In genomic region chr17:50169121-50169764, GRCh38 we compare ENCODE assay signal across 1 cellular context.
TF ChIP-seq lines count a peak whose summit lies in the region.

No MANE protein-coding gene starts in this region.

TF ChIP-seq in GM12878, 131 proteins besides CTCF, POLR2A, EP300 and RAD21 (continued from another document and continues in another):
- TF ChIP-seq REST (IDR thresholded peaks at IDR 0.05; ENCODE audit: low read depth, low read length): no peak
- no peak for TF ChIP-seq KLF5 (IDR thresholded peaks at IDR 0.05; ENCODE audit: partially characterized antibody)
- TF ChIP-seq HDGF (IDR thresholded peaks at IDR 0.05): peak; percentile 44; the same call in 1 of the 2 replicates
- TF ChIP-seq CHD1 (IDR thresholded peaks at IDR 0.05; ENCODE audit: low read depth, low read length): no peak
- no peak for TF ChIP-seq YBX1 (IDR thresholded peaks at IDR 0.05)
- no peak for TF ChIP-seq ATF2 (IDR thresholded peaks at IDR 0.05; ENCODE audit: low read length)
- no peak for TF ChIP-seq ZSCAN29 (IDR thresholded peaks at IDR 0.05)
- no peak for TF ChIP-seq RELA (IDR thresholded peaks at IDR 0.05; ENCODE audit: borderline replicate concordance, partially characterized antibody)
- no peak for TF ChIP-seq SMAD5 (IDR thresholded peaks at IDR 0.05; ENCODE audit: low read depth)
- no peak for TF ChIP-seq ZBTB40 (IDR thresholded peaks at IDR 0.05; ENCODE audit: borderline replicate concordance)
- TF ChIP-seq NR2C1 (IDR thresholded peaks at IDR 0.05): no peak
- TF ChIP-seq, protein P1, sequence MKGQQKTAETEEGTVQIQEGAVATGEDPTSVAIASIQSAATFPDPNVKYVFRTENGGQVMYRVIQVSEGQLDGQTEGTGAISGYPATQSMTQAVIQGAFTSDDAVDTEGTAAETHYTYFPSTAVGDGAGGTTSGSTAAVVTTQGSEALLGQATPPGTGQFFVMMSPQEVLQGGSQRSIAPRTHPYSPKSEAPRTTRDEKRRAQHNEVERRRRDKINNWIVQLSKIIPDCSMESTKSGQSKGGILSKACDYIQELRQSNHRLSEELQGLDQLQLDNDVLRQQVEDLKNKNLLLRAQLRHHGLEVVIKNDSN (IDR thresholded peaks at IDR 0.05; ENCODE audit: borderline replicate concordance, extremely low read length, insufficient read depth, low read depth, low read length): no peak
- peak; percentile 81 for TF ChIP-seq YY1 (IDR thresholded peaks at IDR 0.05; ENCODE audit: low read depth, low read length)
- TF ChIP-seq PAX5 (IDR thresholded peaks at IDR 0.05; ENCODE audit: borderline replicate concordance, low read depth, low read length): no peak
- peak; percentile 67; the same call in 1 of the 2 replicates for TF ChIP-seq IKZF1 (conservative IDR thresholded peaks at IDR 0.05)
- TF ChIP-seq, protein P2, sequence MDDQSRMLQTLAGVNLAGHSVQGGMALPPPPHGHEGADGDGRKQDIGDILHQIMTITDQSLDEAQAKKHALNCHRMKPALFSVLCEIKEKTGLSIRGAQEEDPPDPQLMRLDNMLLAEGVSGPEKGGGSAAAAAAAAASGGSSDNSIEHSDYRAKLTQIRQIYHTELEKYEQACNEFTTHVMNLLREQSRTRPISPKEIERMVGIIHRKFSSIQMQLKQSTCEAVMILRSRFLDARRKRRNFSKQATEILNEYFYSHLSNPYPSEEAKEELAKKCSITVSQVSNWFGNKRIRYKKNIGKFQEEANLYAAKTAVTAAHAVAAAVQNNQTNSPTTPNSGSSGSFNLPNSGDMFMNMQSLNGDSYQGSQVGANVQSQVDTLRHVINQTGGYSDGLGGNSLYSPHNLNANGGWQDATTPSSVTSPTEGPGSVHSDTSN (IDR thresholded peaks at IDR 0.05; ENCODE audit: insufficient replicate concordance, low read depth, low read length): no peak
- TF ChIP-seq NFIC (IDR thresholded peaks at IDR 0.05; ENCODE audit: low read depth, low read length): no peak
- TF ChIP-seq, protein P3, sequence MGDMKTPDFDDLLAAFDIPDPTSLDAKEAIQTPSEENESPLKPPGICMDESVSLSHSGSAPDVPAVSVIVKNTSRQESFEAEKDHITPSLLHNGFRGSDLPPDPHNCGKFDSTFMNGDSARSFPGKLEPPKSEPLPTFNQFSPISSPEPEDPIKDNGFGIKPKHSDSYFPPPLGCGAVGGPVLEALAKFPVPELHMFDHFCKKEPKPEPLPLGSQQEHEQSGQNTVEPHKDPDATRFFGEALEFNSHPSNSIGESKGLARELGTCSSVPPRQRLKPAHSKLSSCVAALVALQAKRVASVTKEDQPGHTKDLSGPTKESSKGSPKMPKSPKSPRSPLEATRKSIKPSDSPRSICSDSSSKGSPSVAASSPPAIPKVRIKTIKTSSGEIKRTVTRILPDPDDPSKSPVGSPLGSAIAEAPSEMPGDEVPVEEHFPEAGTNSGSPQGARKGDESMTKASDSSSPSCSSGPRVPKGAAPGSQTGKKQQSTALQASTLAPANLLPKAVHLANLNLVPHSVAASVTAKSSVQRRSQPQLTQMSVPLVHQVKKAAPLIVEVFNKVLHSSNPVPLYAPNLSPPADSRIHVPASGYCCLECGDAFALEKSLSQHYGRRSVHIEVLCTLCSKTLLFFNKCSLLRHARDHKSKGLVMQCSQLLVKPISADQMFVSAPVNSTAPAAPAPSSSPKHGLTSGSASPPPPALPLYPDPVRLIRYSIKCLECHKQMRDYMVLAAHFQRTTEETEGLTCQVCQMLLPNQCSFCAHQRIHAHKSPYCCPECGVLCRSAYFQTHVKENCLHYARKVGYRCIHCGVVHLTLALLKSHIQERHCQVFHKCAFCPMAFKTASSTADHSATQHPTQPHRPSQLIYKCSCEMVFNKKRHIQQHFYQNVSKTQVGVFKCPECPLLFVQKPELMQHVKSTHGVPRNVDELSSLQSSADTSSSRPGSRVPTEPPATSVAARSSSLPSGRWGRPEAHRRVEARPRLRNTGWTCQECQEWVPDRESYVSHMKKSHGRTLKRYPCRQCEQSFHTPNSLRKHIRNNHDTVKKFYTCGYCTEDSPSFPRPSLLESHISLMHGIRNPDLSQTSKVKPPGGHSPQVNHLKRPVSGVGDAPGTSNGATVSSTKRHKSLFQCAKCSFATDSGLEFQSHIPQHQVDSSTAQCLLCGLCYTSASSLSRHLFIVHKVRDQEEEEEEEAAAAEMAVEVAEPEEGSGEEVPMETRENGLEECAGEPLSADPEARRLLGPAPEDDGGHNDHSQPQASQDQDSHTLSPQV (IDR thresholded peaks at IDR 0.05): no peak
- no peak for TF ChIP-seq ZNF384 (IDR thresholded peaks at IDR 0.05; ENCODE audit: borderline replicate concordance, low read depth, low read length)
- TF ChIP-seq MYB (IDR thresholded peaks at IDR 0.05; ENCODE audit: borderline replicate concordance, low read depth, low read length): no peak
- TF ChIP-seq, protein P4, sequence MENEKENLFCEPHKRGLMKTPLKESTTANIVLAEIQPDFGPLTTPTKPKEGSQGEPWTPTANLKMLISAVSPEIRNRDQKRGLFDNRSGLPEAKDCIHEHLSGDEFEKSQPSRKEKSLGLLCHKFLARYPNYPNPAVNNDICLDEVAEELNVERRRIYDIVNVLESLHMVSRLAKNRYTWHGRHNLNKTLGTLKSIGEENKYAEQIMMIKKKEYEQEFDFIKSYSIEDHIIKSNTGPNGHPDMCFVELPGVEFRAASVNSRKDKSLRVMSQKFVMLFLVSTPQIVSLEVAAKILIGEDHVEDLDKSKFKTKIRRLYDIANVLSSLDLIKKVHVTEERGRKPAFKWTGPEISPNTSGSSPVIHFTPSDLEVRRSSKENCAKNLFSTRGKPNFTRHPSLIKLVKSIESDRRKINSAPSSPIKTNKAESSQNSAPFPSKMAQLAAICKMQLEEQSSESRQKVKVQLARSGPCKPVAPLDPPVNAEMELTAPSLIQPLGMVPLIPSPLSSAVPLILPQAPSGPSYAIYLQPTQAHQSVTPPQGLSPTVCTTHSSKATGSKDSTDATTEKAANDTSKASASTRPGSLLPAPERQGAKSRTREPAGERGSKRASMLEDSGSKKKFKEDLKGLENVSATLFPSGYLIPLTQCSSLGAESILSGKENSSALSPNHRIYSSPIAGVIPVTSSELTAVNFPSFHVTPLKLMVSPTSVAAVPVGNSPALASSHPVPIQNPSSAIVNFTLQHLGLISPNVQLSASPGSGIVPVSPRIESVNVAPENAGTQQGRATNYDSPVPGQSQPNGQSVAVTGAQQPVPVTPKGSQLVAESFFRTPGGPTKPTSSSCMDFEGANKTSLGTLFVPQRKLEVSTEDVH (IDR thresholded peaks at IDR 0.05; ENCODE audit: low read depth, partially characterized antibody): no peak
- peak; percentile 91 for TF ChIP-seq SMC3 (IDR thresholded peaks at IDR 0.05; ENCODE audit: borderline replicate concordance, low read length)
- no peak for TF ChIP-seq ZNF24 (IDR thresholded peaks at IDR 0.05)
- no peak for TF ChIP-seq RBBP5 (conservative IDR thresholded peaks at IDR 0.05)
- TF ChIP-seq, protein P5, sequence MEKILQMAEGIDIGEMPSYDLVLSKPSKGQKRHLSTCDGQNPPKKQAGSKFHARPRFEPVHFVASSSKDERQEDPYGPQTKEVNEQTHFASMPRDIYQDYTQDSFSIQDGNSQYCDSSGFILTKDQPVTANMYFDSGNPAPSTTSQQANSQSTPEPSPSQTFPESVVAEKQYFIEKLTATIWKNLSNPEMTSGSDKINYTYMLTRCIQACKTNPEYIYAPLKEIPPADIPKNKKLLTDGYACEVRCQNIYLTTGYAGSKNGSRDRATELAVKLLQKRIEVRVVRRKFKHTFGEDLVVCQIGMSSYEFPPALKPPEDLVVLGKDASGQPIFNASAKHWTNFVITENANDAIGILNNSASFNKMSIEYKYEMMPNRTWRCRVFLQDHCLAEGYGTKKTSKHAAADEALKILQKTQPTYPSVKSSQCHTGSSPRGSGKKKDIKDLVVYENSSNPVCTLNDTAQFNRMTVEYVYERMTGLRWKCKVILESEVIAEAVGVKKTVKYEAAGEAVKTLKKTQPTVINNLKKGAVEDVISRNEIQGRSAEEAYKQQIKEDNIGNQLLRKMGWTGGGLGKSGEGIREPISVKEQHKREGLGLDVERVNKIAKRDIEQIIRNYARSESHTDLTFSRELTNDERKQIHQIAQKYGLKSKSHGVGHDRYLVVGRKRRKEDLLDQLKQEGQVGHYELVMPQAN (conservative IDR thresholded peaks at IDR 0.05): no peak
- peak; percentile 90; the same call in 1 of the 2 replicates for TF ChIP-seq RB1 (IDR thresholded peaks at IDR 0.05; ENCODE audit: borderline replicate concordance)
- no peak for TF ChIP-seq TCF12 (IDR thresholded peaks at IDR 0.05; ENCODE audit: low read depth, low read length)
- TF ChIP-seq NRF1 (conservative IDR thresholded peaks at IDR 0.05; ENCODE audit: low read depth, low read length): no peak
- TF ChIP-seq ATF7 (IDR thresholded peaks at IDR 0.05; ENCODE audit: low read depth): peak; percentile 47; the same call in 1 of the 2 replicates
- no peak for TF ChIP-seq GABPA (IDR thresholded peaks at IDR 0.05; ENCODE audit: low read depth)
- TF ChIP-seq, protein P6, sequence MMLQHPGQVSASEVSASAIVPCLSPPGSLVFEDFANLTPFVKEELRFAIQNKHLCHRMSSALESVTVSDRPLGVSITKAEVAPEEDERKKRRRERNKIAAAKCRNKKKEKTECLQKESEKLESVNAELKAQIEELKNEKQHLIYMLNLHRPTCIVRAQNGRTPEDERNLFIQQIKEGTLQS (IDR thresholded peaks at IDR 0.05; ENCODE audit: borderline replicate concordance, extremely low read depth, low read depth, low read length): no peak
- peak; percentile 65 for TF ChIP-seq HSF1 (IDR thresholded peaks at IDR 0.05; ENCODE audit: low read depth, low read length)
- TF ChIP-seq TCF3 (IDR thresholded peaks at IDR 0.05; ENCODE audit: borderline replicate concordance, insufficient read depth, low read depth, low read length): no peak
- TF ChIP-seq GATAD2B (conservative IDR thresholded peaks at IDR 0.05; ENCODE audit: low read depth): 0 out of 2 replicates have a peak, but pooled peaks have one; percentile 19
